In genomic region chr2:189574793-189575475, GRCh38 we compare ENCODE assay signal across 1 cellular context.
TF ChIP-seq lines count a peak whose summit lies in the region.

No MANE protein-coding gene starts in this region.

TF ChIP-seq in HepG2, 621 proteins besides CTCF, POLR2A, EP300 and RAD21 (continued from another document):
- no peak for TF ChIP-seq HIC2 (CRISPR knock-in tag; IDR thresholded peaks at IDR 0.05; ENCODE audit: low read depth)
- TF ChIP-seq ZGPAT (CRISPR knock-in tag; IDR thresholded peaks at IDR 0.05), result 0 out of 2 replicates have a peak, but pooled peaks have one; percentile 38
- no peak for TF ChIP-seq LCORL (IDR thresholded peaks at IDR 0.05)
- TF ChIP-seq LCORL (CRISPR knock-in tag; IDR thresholded peaks at IDR 0.05), result no peak; the same call in 1 of the 2 replicates
- peak; percentile 52; the same call in 1 of the 2 replicates for TF ChIP-seq ZNF343 (CRISPR knock-in tag; IDR thresholded peaks at IDR 0.05)
- TF ChIP-seq ZBTB25 (CRISPR knock-in tag; IDR thresholded peaks at IDR 0.05), result 0 out of 2 replicates have a peak, but pooled peaks have one; percentile 15
- peak; percentile 52 for TF ChIP-seq TEAD3 (CRISPR knock-in tag; optimal IDR thresholded peaks at IDR 0.05; ENCODE audit: borderline replicate concordance)
- no peak for TF ChIP-seq CHD2 (IDR thresholded peaks at IDR 0.05; ENCODE audit: low read depth, low read length)
- TF ChIP-seq MXD4 (CRISPR knock-in tag; IDR thresholded peaks at IDR 0.05), result no peak
- TF ChIP-seq SCMH1 (CRISPR knock-in tag; IDR thresholded peaks at IDR 0.05; ENCODE audit: borderline replicate concordance), result no peak
- no peak for TF ChIP-seq PREB (CRISPR knock-in tag; IDR thresholded peaks at IDR 0.05)
- TF ChIP-seq POLR2G (IDR thresholded peaks at IDR 0.05; ENCODE audit: low read depth, low read length), result no peak
- TF ChIP-seq ZNF44 (CRISPR knock-in tag; IDR thresholded peaks at IDR 0.05), result no peak
- TF ChIP-seq ARNTL (CRISPR knock-in tag; IDR thresholded peaks at IDR 0.05), result no peak
- no peak for TF ChIP-seq AHR (CRISPR knock-in tag; IDR thresholded peaks at IDR 0.05)
- no peak for TF ChIP-seq LRRFIP1 (CRISPR knock-in tag; conservative IDR thresholded peaks at IDR 0.05)
- no peak for TF ChIP-seq ZNF18 (CRISPR knock-in tag; IDR thresholded peaks at IDR 0.05; ENCODE audit: insufficient replicate concordance)
- TF ChIP-seq ZNF567 (CRISPR knock-in tag; IDR thresholded peaks at IDR 0.05; ENCODE audit: borderline replicate concordance), result no peak
- TF ChIP-seq HNRNPL (IDR thresholded peaks at IDR 0.05; ENCODE audit: low read depth, low read length), result no peak
- TF ChIP-seq MZF1 (CRISPR knock-in tag; IDR thresholded peaks at IDR 0.05; ENCODE audit: borderline replicate concordance), result no peak
- peak; percentile 15; the same call in 1 of the 2 replicates for TF ChIP-seq ZNF614 (CRISPR knock-in tag; IDR thresholded peaks at IDR 0.05; ENCODE audit: borderline replicate concordance)
- TF ChIP-seq TBX3 (IDR thresholded peaks at IDR 0.05; ENCODE audit: borderline replicate concordance), result no peak
- peak; percentile 69 for TF ChIP-seq ARID3A (IDR thresholded peaks at IDR 0.05; ENCODE audit: low read depth, low read length)
- no peak for TF ChIP-seq USF2 (IDR thresholded peaks at IDR 0.05; ENCODE audit: low read depth, low read length)
- TF ChIP-seq USF2 (CRISPR knock-in tag; IDR thresholded peaks at IDR 0.05; ENCODE audit: borderline replicate concordance), result no peak
- no peak for TF ChIP-seq ATF3 (CRISPR knock-in tag; IDR thresholded peaks at IDR 0.05)
- TF ChIP-seq NCOR1 (IDR thresholded peaks at IDR 0.05; ENCODE audit: borderline replicate concordance, low read length), result peak; percentile 77; the same call in 1 of the 2 replicates
- no peak for TF ChIP-seq ZNF543 (CRISPR knock-in tag; IDR thresholded peaks at IDR 0.05)
- TF ChIP-seq FIP1L1 (IDR thresholded peaks at IDR 0.05; ENCODE audit: borderline replicate concordance, insufficient read depth, low read depth, low read length), result no peak
- peak; percentile 43; the same call in 1 of the 2 replicates for TF ChIP-seq ARID5B (CRISPR knock-in tag; IDR thresholded peaks at IDR 0.05)
- peak; percentile 39; the same call in 1 of the 2 replicates for TF ChIP-seq ZNF878 (CRISPR knock-in tag; IDR thresholded peaks at IDR 0.05)
- peak; percentile 65; the same call in 1 of the 2 replicates for TF ChIP-seq ZNF644 (CRISPR knock-in tag; IDR thresholded peaks at IDR 0.05; ENCODE audit: low read depth)
- no peak for TF ChIP-seq RFX1 (IDR thresholded peaks at IDR 0.05)
- no peak for TF ChIP-seq SKIL (CRISPR knock-in tag; IDR thresholded peaks at IDR 0.05; ENCODE audit: borderline replicate concordance)
- TF ChIP-seq FOSL2 (CRISPR knock-in tag; IDR thresholded peaks at IDR 0.05), result peak; percentile 30; the same call in 1 of the 2 replicates
- 0 out of 2 replicates have a peak, but pooled peaks have one; percentile 5 for TF ChIP-seq FOXA3 (CRISPR knock-in tag; IDR thresholded peaks at IDR 0.05)
